8 cellular contexts compared by ENCODE assay signal in genomic region chr10:87342249-87342703, GRCh38. TPM values are rescaled to one million over a fixed set of nuclear protein-coding genes. Genes with fewer than 3 reads are reported as not detected.
DNase-seq lines count a peak whose midpoint lies in the region; ATAC-seq lines count a peak whose summit lies in the region.
"Not testable (repeated sequence)": the region's sequence is repeated elsewhere in the genome, so short reads cannot be mapped to it uniquely, and the experiment has no call there.

No MANE protein-coding gene starts in this region.

- H3K9ac ChIP-seq in BLaER1 treated with 17β-estradiol and CSF1 and Interleukin-3, amounts not matched to agents 10 nM and 100 nM = peak overlapping the region; percentile 72 to 90 (median 83); a peak in 21 of 22 replicates

- not testable (repeated sequence) for H3K4me2 ChIP-seq in BLaER1 treated with 17β-estradiol and CSF1 and Interleukin-3, amounts not matched to agents 10 nM and 100 nM

- ATAC-seq in GM19372 (IDR thresholded peaks at IDR 0.05; ENCODE audit: low read depth, unreplicated experiment) (peak; percentile 77), HG03469 (IDR thresholded peaks at IDR 0.05; ENCODE audit: unreplicated experiment) (peak; percentile 81), left lobe of liver (peak; percentile 88)

- H3K36me3 ChIP-seq in BLaER1 treated with 17β-estradiol and CSF1 and Interleukin-3, amounts not matched to agents 10 nM and 100 nM = not testable (repeated sequence)

- peaks cover 0 to 24% (median 9%) of the 10 kb centered on the region in 11 experiments; a peak in 15 of 22 replicates for H4K20me1 ChIP-seq in BLaER1 treated with 17β-estradiol and CSF1 and Interleukin-3, amounts not matched to agents 10 nM and 100 nM

- DNase-seq in NCI-H526 treated with DMSO at 0.1 percent for 48 hours (lab: John Stamatoyannopoulos, UW) (peak; percentile 72), dedifferentiated amniotic fluid mesenchymal stem cell (ENCODE audit: extremely low spot score) (peak; percentile 69), left lobe of liver (ENCODE audit: low spot score) (peak; percentile 98)
- DNase-seq in activated CD4-positive, alpha-beta T cell treated with anti-CD3 and anti-CD28 coated beads, Interleukin-2, amount 50 U/mL, for 1 hour = peak; percentile 67
- DNase-seq in stimulated activated CD4-positive, alpha-beta T cell treated with anti-CD3 and anti-CD28 coated beads, Interleukin-1b, Interleukin-23, amount 100 ng/mL, for 4 hours (ENCODE audit: low read depth in 2 of 2) = peak; percentile 60 to 75

- H3K9me3 ChIP-seq in BLaER1 treated with 17β-estradiol and CSF1 and Interleukin-3, amounts not matched to agents 10 nM and 100 nM (replicated peaks in 1 of 11) = not testable (repeated sequence)

- H3K27ac ChIP-seq in BLaER1 treated with 17β-estradiol and CSF1 and Interleukin-3, amounts not matched to agents 10 nM and 100 nM = peak overlapping the region in 10 of 11 experiments; percentile 75 to 88 (median 82); a peak in 20 of 22 replicates

- H3K4me3 ChIP-seq in BLaER1 treated with 17β-estradiol and CSF1 and Interleukin-3, amounts not matched to agents 10 nM and 100 nM = peak overlapping the region; percentile 52 to 73 (median 64)

- H3K4me1 ChIP-seq in BLaER1 treated with 17β-estradiol and CSF1 and Interleukin-3, amounts not matched to agents 10 nM and 100 nM = peaks cover 7 to 17% (median 15%) of the 10 kb centered on the region in 10 experiments; a peak in 16 of 20 replicates

- not testable (repeated sequence) for H3K27me3 ChIP-seq in BLaER1 treated with 17β-estradiol and CSF1 and Interleukin-3, amounts not matched to agents 10 nM and 100 nM

RNA-seq across cellular contexts. Expression of gene NUTM2D, which starts 15.3 kb away (rescaled TPM):
- 4.0 TPM for total RNA-seq in left lobe of liver

Comparison
In these comparisons a context has a peak if more than half of its experiments do, and no peak if none do; other contexts are left out.
1. Peak in every context shown above with its lines: DNase-seq, ATAC-seq, H3K4me3 ChIP-seq and H3K27ac ChIP-seq.